ENCODE assay signal across 8 cellular contexts in the genomic region with DNA sequence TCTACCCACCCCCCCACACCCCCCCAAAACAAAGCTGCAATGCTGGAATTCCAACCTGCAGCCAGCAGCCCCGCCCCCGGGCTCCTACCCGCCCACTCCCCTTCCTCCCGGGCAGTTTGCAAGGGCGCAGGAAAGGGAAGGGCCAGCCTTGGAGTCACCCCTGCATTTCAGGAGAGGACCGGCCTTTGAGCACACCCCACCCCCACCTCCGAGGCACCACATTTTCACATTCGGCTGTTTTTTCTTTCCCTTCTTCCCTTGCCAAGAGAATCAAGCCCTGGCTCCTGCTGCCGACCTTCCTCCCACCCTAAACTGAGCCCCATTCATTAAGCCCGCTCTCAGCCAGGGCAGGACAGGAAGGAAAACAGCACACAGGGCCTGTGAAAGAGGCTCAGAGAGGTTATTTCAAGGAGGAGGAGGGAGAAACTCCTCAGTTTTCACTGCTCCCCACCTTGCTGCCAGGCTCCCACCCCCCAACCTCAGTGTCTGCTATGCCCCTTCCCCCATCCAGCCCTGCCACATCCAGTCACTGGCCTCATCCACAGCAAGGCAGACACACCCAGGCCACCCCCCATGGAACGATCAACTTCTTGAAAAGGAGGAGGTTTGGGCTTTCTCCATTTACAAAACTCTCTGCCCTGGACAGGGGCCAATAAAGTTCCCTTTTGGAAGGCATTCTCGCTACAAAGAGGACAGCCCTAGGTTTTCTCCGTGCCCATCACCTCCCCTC. TPM values are rescaled to one million over a fixed set of nuclear protein-coding genes. Genes with fewer than 3 reads are reported as not detected.
DNase-seq lines count a peak whose midpoint lies in the region; ATAC-seq, FAIRE-seq and TF ChIP-seq lines count a peak whose summit lies in the region.

No MANE protein-coding gene starts in this region.

- peaks cover 99% of the 10 kb centered on the region for H3K79me2 ChIP-seq in HepG2 (ENCODE audit: insufficient read depth, low read length)

- ATAC-seq in HepG2 = no peak
- ATAC-seq in GM18861 (IDR thresholded peaks at IDR 0.05; ENCODE audit: unreplicated experiment) = no peak
- no peak for ATAC-seq in HG03342 (IDR thresholded peaks at IDR 0.05; ENCODE audit: unreplicated experiment)

- H3K27me3 ChIP-seq in brain microvascular endothelial cell (replicated peaks) (no peaks in the 10 kb centered on the region), HepG2 (ENCODE audit: control insufficient read depth in 1 of 2, insufficient read depth in 2 of 2, low read length in 2 of 2) (no peaks in the 10 kb centered on the region), testis (no peaks in the 10 kb centered on the region)

- H3K36me3 ChIP-seq in brain microvascular endothelial cell (replicated peaks) = peaks cover 36% of the 10 kb centered on the region
- peaks cover 16 to 60% of the 10 kb centered on the region in 2 experiments for H3K36me3 ChIP-seq in HepG2 (replicated peaks in 1 of 2; ENCODE audit: control insufficient read depth in 1 of 2, insufficient read depth in 2 of 2, low read length in 2 of 2)
- no peaks in the 10 kb centered on the region for H3K36me3 ChIP-seq in testis (ENCODE audit: low read depth, missing control alignments)

- POLR2A ChIA-PET in HepG2 (lab: Yijun Ruan, JAX) = interaction anchor here (0.7 kb wide), 1 partner anchor 9 kb away, joined by 4 read pairs; no protein-coding TSS in a partner anchor

- H3K9me3 ChIP-seq in HepG2 (ENCODE audit: low read length) (no peaks in the 10 kb centered on the region), testis (no peaks in the 10 kb centered on the region)

- peak overlapping the region; percentile 19; the same call in 1 of the 2 replicates for H3K4me2 ChIP-seq in HepG2 (ENCODE audit: low read depth, low read length)

- WGBS in HepG2 (ENCODE audit: low lambda C conversion rate) = 65% methylated on average over 8 of the region's 13 CpGs
- WGBS in testis, 2 donors = 13% methylated on average over 9 to 11 of the region's 13 CpGs

- no peak for FAIRE-seq in HepG2 (lab: Jason Lieb, UNC)

- peaks cover 83% of the 10 kb centered on the region for H4K20me1 ChIP-seq in HepG2 (ENCODE audit: insufficient read depth, low read length)

- no peak for TF ChIP-seq RAD21 in HepG2 (CRISPR knock-in tag; IDR thresholded peaks at IDR 0.05)

- TF ChIP-seq EP300 in HepG2 (IDR thresholded peaks at IDR 0.05; ENCODE audit: low read depth in 2 of 2, low read length in 2 of 2) (no peak), HepG2 (CRISPR knock-in tag; IDR thresholded peaks at IDR 0.05; ENCODE audit: borderline replicate concordance) (no peak)

- H3K9ac ChIP-seq in HepG2 (ENCODE audit: insufficient read depth, low read depth, low read length) = 0 out of 2 replicates have a peak overlapping the region, but pooled peaks have one; percentile 14

- in situ Hi-C loops in brain microvascular endothelial cell (cut with HindIII; ENCODE audit: low pct_ligation_motif_present, low sequenced_read_pairs) (no loop called here), HepG2 (cut with HindIII; ENCODE audit: extremely low pct_ligation_motif_present, low pct_unique_long_range_greater_than_20kb) (no loop called here)

- peak overlapping the region; percentile 50 for H3K27ac ChIP-seq in brain microvascular endothelial cell
- H3K27ac ChIP-seq in HepG2 (ENCODE audit: extremely low read length, insufficient read depth, low read length) = peak overlapping the region; percentile 20
- H3K27ac ChIP-seq in testis = peak overlapping the region; percentile 7 to 14

- H3K4me3 ChIP-seq in brain microvascular endothelial cell (ENCODE audit: low read depth, low read length) = peak overlapping the region; percentile 9
- no peak overlapping the region for H3K4me3 ChIP-seq in HepG2 (replicated peaks in 1 of 3; ENCODE audit: insufficient read depth in 1 of 3, low read depth in 2 of 3, low read length in 3 of 3)
- H3K4me3 ChIP-seq in testis = no peak overlapping the region

- no TSS peak for BruUV-seq in HepG2 (replicated peaks; lab: Mats Ljungman, UMichigan)

- no peak for TF ChIP-seq POLR2A in HepG2 (IDR thresholded peaks at IDR 0.05; ENCODE audit: insufficient read depth in 1 of 2, low read depth in 2 of 2, low read length in 2 of 2)
- no peak for TF ChIP-seq POLR2A in testis (IDR thresholded peaks at IDR 0.05)

- DNase-seq in DMS 273 (lab: John Stamatoyannopoulos, UW; ENCODE audit: unreplicated experiment) (peak; percentile 35), DMS 273 treated with DMSO at 0.1 percent for 48 hours (lab: John Stamatoyannopoulos, UW) (no peak), brain microvascular endothelial cell (no peak), HepG2 (ENCODE audit: low spot score) (no peak), testis (no peak)
- no peak for DNase-seq in activated CD4-positive, alpha-beta T cell treated with anti-CD3 and anti-CD28 coated beads for 48 hours

- no peak overlapping the region for H2AFZ ChIP-seq in HepG2 (ENCODE audit: low read length)

- CTCF ChIA-PET in HepG2 (lab: Yijun Ruan, JAX; ENCODE audit: low intra/inter-chr PET ratio, low total read pairs) = no interaction called here

- TF ChIP-seq CTCF in brain microvascular endothelial cell (IDR thresholded peaks at IDR 0.05; ENCODE audit: low read depth, low read length, missing control alignments) = no peak
- no peak for TF ChIP-seq CTCF in HepG2 (CRISPR knock-in tag; IDR thresholded peaks at IDR 0.05)
- TF ChIP-seq CTCF in testis (IDR thresholded peaks at IDR 0.05) = no peak

- intact Hi-C loops in HepG2 (cut with micrococcal nuclease; ENCODE audit: unreplicated experiment) (loop anchor here (5.0 to 10.0 kb wide), 2 partner anchors 43 to 295 kb away; no protein-coding TSS in a partner anchor), testis (cut with DNase I; ENCODE audit: low total_unique reads) (no loop called here)

- H3K4me1 ChIP-seq in HepG2 (ENCODE audit: insufficient read depth, low read length) (peaks cover 99% of the 10 kb centered on the region), testis (peaks cover 31% of the 10 kb centered on the region)

TF ChIP-seq in HepG2, 621 proteins besides CTCF, POLR2A, EP300 and RAD21:
- TF ChIP-seq, protein P1, sequence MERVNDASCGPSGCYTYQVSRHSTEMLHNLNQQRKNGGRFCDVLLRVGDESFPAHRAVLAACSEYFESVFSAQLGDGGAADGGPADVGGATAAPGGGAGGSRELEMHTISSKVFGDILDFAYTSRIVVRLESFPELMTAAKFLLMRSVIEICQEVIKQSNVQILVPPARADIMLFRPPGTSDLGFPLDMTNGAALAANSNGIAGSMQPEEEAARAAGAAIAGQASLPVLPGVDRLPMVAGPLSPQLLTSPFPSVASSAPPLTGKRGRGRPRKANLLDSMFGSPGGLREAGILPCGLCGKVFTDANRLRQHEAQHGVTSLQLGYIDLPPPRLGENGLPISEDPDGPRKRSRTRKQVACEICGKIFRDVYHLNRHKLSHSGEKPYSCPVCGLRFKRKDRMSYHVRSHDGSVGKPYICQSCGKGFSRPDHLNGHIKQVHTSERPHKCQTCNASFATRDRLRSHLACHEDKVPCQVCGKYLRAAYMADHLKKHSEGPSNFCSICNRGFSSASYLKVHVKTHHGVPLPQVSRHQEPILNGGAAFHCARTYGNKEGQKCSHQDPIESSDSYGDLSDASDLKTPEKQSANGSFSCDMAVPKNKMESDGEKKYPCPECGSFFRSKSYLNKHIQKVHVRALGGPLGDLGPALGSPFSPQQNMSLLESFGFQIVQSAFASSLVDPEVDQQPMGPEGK (CRISPR knock-in tag; IDR thresholded peaks at IDR 0.05) = peak; percentile 58; the same call in 1 of the 2 replicates
- TF ChIP-seq, protein P2, sequence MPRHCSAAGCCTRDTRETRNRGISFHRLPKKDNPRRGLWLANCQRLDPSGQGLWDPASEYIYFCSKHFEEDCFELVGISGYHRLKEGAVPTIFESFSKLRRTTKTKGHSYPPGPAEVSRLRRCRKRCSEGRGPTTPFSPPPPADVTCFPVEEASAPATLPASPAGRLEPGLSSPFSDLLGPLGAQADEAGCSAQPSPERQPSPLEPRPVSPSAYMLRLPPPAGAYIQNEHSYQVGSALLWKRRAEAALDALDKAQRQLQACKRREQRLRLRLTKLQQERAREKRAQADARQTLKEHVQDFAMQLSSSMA (CRISPR knock-in tag; IDR thresholded peaks at IDR 0.05) = no peak

RNA-seq across cellular contexts. Expression of a gene that starts 11.2 kb away (rescaled TPM):
- total RNA-seq in HepG2 (2016; rRNA removed; fragmentation: Illumina TruSeq; extraction: Trizol) = 18.7 and 24.7 TPM in 2 replicates
- 3.3 TPM in 2 replicates for total RNA-seq in HepG2 (2016; cell fraction: cytosol; rRNA removed; fragmentation: Illumina TruSeq; extraction: Trizol; ENCODE audit: low read depth)
- 17.7 and 26.0 TPM in 2 replicates for total RNA-seq in HepG2 (2016; cell fraction: insoluble cytoplasmic fraction; rRNA removed; fragmentation: Illumina TruSeq; extraction: Trizol)
- 12.5 and 14.2 TPM in 2 replicates for total RNA-seq in HepG2 (2016; cell fraction: membrane; rRNA removed; fragmentation: Illumina TruSeq; extraction: Trizol)
- total RNA-seq in HepG2 (2016; cell fraction: nucleus; rRNA removed; fragmentation: Illumina TruSeq; extraction: Trizol) = 22.7 and 23.8 TPM in 2 replicates
- polyA plus RNA-seq in HepG2 (2011; rRNA removed) = 15.8 and 17.4 TPM in 2 replicates
- 15.1 and 16.9 TPM in 2 replicates for polyA plus RNA-seq in HepG2 (2011; cell fraction: cytosol; rRNA removed)
- polyA plus RNA-seq in HepG2 (2011; cell fraction: nucleus; rRNA removed) = 16.5 and 25.6 TPM in 2 replicates
- polyA plus RNA-seq in HepG2 (2012) = 5.6 and 8.5 TPM in 2 replicates
- polyA plus RNA-seq in HepG2 (2016; cell fraction: cytosol; fragmentation: Illumina TruSeq; extraction: Trizol; ENCODE audit: low read depth) = 1.4 and 2.1 TPM in 2 replicates
- polyA plus RNA-seq in HepG2 (2016; cell fraction: insoluble cytoplasmic fraction; fragmentation: Illumina TruSeq; extraction: Trizol; ENCODE audit: low read depth) = 15.7 and 17.1 TPM in 2 replicates
- polyA plus RNA-seq in HepG2 (2016; cell fraction: membrane; fragmentation: Illumina TruSeq; extraction: Trizol; ENCODE audit: low read depth) = 4.9 TPM in 2 replicates
- 40.0 and 43.9 TPM in 2 replicates for polyA plus RNA-seq in HepG2 (2016; cell fraction: nucleus; fragmentation: Illumina TruSeq; extraction: Trizol; ENCODE audit: insufficient read depth, low read depth)
- 38.7 and 47.8 TPM in 2 replicates for polyA minus RNA-seq in HepG2 (2011; rRNA and poly(A)+ RNA removed; ENCODE audit: low replicate concordance)
- 11.5 and 17.8 TPM in 2 replicates for polyA minus RNA-seq in HepG2 (2011; cell fraction: cytosol; rRNA and poly(A)+ RNA removed)
- polyA minus RNA-seq in HepG2 (2011; cell fraction: nucleus; rRNA and poly(A)+ RNA removed) = 14.8 and 26.3 TPM in 2 replicates
- 10 to 100 TPM in 1 of 2 donors, 1 to 10 TPM in 1; 9.8 to 14.6 TPM for total RNA-seq in testis
- 7.5 TPM for polyA plus RNA-seq in testis (ENCODE audit: insufficient read depth, low read depth, low replicate concordance)
